ENCODE assay signal across 34 cellular contexts in the genomic region with DNA sequence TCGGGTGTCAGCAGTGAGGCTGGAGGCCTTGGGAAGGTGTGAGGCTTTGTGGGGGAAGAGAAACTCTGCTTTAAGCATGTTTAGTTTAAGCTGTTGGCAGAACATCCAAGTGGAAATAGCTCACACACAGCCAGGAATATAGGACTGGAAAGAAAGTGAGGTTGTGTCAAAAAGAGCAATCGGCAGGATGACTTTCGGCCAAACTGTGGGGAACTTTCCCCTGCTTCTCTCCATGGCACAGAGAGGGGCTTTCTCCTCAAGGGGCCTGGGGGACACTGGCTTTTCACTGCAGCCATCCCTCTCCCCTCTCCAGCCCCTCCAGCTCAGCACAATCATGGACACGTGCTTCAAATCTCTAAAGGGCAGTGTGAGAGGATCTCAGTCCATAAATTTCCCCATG. TPM values are rescaled to one million over a fixed set of nuclear protein-coding genes. Genes with fewer than 3 reads are reported as not detected.
"Had no signal": no experiment of that assay in that cellular context is flagged by ENCODE, and none has a peak within 500 bp of the region (broad histone marks: within the 10 kb centered on the region; RNA-seq: fewer than 3 reads in every experiment).

No MANE protein-coding gene starts in this region.

- ATAC-seq: activated naive CD4-positive, alpha-beta T cell treated with anti-CD3 and anti-CD28 coated beads, Interleukin-2, amount 50 U/mL, for 72 hours; activated T-cell treated with anti-CD3 and anti-CD28 coated beads, Interleukin-2, amount 50 U/mL, for 4 hours; K562; Right ventricle myocardium inferior had no signal

- DNase-seq: activated B cell treated with CpG ODN at 0.5 μM for 24 hours; activated CD4-positive, alpha-beta memory T cell treated with anti-CD3 and anti-CD28 coated beads for 36 hours; activated CD4-positive, alpha-beta T cell treated with anti-CD3 and anti-CD28 coated beads for 4 hours; activated CD4-positive, alpha-beta T cell treated with anti-CD3 and anti-CD28 coated beads, Interleukin-2, amount 50 U/mL, for 1 hour; activated CD4-positive, CD25-positive, alpha-beta regulatory T cell treated with anti-CD3 and anti-CD28 coated beads, Interleukin-2, amount 50 U/mL, for 72 hours; activated CD8-positive, alpha-beta memory T cell treated with anti-CD3 and anti-CD28 coated beads, Interleukin-2, amount 50 U/mL, for 4 hours; activated gamma-delta T cell treated with Interleukin-2 at 50 U/mL for 16 hours; activated naive CD4-positive, alpha-beta T cell treated with anti-CD3 and anti-CD28 coated beads for 36 hours; activated T-cell treated with anti-CD3 and anti-CD28 coated beads for 4 hours; activated T-cell treated with anti-CD3 and anti-CD28 coated beads, Interleukin-2, amount 50 U/mL, for 4 hours; anterior cingulate cortex; NCI-H1105; NCI-H1417 treated with DMSO at 0.1 percent for 48 hours; NCI-H187 treated with DMSO at 0.1 percent for 48 hours; NCI-H2081; NCI-H2171 treated with DMSO at 0.1 percent for 48 hours; NCI-H2227 treated with DMSO at 0.1 percent for 48 hours; NCI-H446 treated with DMSO at 0.1 percent for 48 hours; NCI-H524; NCI-H69; NCI-H82; PC-9; SIG-M5; SW 1271; T-helper 1 cell; T-helper 2 cell; T-helper 9 cell had no signal

- H3K4me2 ChIP-seq: PC-9 had no signal

- H3K9me3 Mint-ChIP-seq: activated B cell treated with CpG ODN at 0.5 μM for 24 hours; activated CD4-positive, alpha-beta memory T cell treated with anti-CD3 and anti-CD28 coated beads for 36 hours; activated naive CD4-positive, alpha-beta T cell treated with anti-CD3 and anti-CD28 coated beads for 36 hours; activated naive CD4-positive, alpha-beta T cell treated with anti-CD3 and anti-CD28 coated beads, Interleukin-2, amount 50 U/mL, for 72 hours; activated T-cell treated with anti-CD3 and anti-CD28 coated beads, Interleukin-2, amount 50 U/mL, for 4 hours; activated T-helper 1 cell treated with anti-CD3 and anti-CD28 coated beads, Interleukin-12 subunit alpha, Interleukin-12 subunit beta, Interleukin-2, Interleukin-4 antibody, amounts not matched to agents 30 ng/mL and 10 ng/mL and 1 ng/mL, durations not matched to agents 14 hours and 24 hours and 36 hours; brain had no signal

- H3K27ac ChIP-seq: PC-9, VCaP had no signal

- H3K4me3 Mint-ChIP-seq: activated B cell treated with CpG ODN at 0.5 μM for 24 hours; activated CD4-positive, alpha-beta memory T cell treated with anti-CD3 and anti-CD28 coated beads for 36 hours; activated naive CD4-positive, alpha-beta T cell treated with anti-CD3 and anti-CD28 coated beads for 36 hours; activated T-cell treated with anti-CD3 and anti-CD28 coated beads, Interleukin-2, amount 50 U/mL, for 4 hours; activated T-helper 1 cell treated with anti-CD3 and anti-CD28 coated beads, Interleukin-12 subunit alpha, Interleukin-12 subunit beta, Interleukin-2, Interleukin-4 antibody, amounts not matched to agents 30 ng/mL and 10 ng/mL and 1 ng/mL, durations not matched to agents 14 hours and 24 hours and 36 hours; brain had no signal

- H2AFZ ChIP-seq: PC-9 had no signal

- H3K36me3 Mint-ChIP-seq: activated CD4-positive, alpha-beta memory T cell treated with anti-CD3 and anti-CD28 coated beads for 36 hours; activated naive CD4-positive, alpha-beta T cell treated with anti-CD3 and anti-CD28 coated beads, Interleukin-2, amount 50 U/mL, for 72 hours; brain had no signal

- H3K27ac Mint-ChIP-seq: activated B cell treated with CpG ODN at 0.5 μM for 24 hours; activated CD4-positive, alpha-beta memory T cell treated with anti-CD3 and anti-CD28 coated beads for 36 hours; activated naive CD4-positive, alpha-beta T cell treated with anti-CD3 and anti-CD28 coated beads for 36 hours; activated T-helper 1 cell treated with anti-CD3 and anti-CD28 coated beads, Interleukin-12 subunit alpha, Interleukin-12 subunit beta, Interleukin-2, Interleukin-4 antibody, amounts not matched to agents 30 ng/mL and 10 ng/mL and 1 ng/mL, durations not matched to agents 14 hours and 24 hours and 36 hours had no signal

- FAIRE-seq: K562, RCC 7860 had no signal

- H3K4me3 ChIP-seq: K562, PC-9 had no signal

RNA-seq across cellular contexts. Expression of gene CITED1, which starts 8.0 kb away (rescaled TPM):
- total RNA-seq: activated B cell treated with CpG ODN at 0.5 μM for 24 hours; activated CD4-positive, alpha-beta memory T cell treated with anti-CD3 and anti-CD28 coated beads for 36 hours; activated naive CD4-positive, alpha-beta T cell treated with anti-CD3 and anti-CD28 coated beads for 36 hours; activated T-cell treated with anti-CD3 and anti-CD28 coated beads, Interleukin-2, amount 50 U/mL, for 4 hours; PC-9; Right ventricle myocardium inferior had no signal
